32 cellular contexts compared by ENCODE assay signal in genomic region chr19:30269638-30270037, GRCh38.
"Had no signal": no experiment of that assay in that cellular context is flagged by ENCODE, and none has a peak within 500 bp of the region (broad histone marks: within the 10 kb centered on the region; RNA-seq: fewer than 3 reads in every experiment).

No MANE protein-coding gene starts in this region.

- H3K9me3 ChIP-seq: adrenal gland had no signal

- H3K4me1 ChIP-seq: adrenal gland, body of pancreas, breast epithelium had no signal

- H3K27me3 ChIP-seq: adrenal gland, body of pancreas, brain microvascular endothelial cell had no signal

- ATAC-seq: activated CD8-positive, alpha-beta T cell treated with anti-CD3 and anti-CD28 coated beads for 36 hours; activated naive CD4-positive, alpha-beta T cell treated with anti-CD3 and anti-CD28 coated beads, Interleukin-2, amount 50 U/mL, for 72 hours; activated T-cell treated with anti-CD3 and anti-CD28 coated beads, Interleukin-2, amount 50 U/mL, for 4 hours; activated T-cell treated with anti-CD3 and anti-CD28 coated beads, Interleukin-2, amount 50 U/mL, for 72 hours; activated T-helper 17 cell treated with anti-CD3 and anti-CD28 coated beads, Interleukin-2, amount 50 U/mL, for 72 hours; body of pancreas had no signal

- H3K27ac ChIP-seq: adrenal gland, body of pancreas, brain microvascular endothelial cell, breast epithelium, VCaP had no signal

- DNase-seq: activated B cell treated with CpG ODN at 0.5 μM for 24 hours; activated CD4-positive, alpha-beta memory T cell treated with anti-CD3 and anti-CD28 coated beads for 36 hours; activated CD4-positive, alpha-beta T cell treated with anti-CD3 and anti-CD28 coated beads for 4 hours; activated CD4-positive, alpha-beta T cell treated with anti-CD3 and anti-CD28 coated beads, Interleukin-2, amount 10 ng/mL, durations not matched to agents 24 days and 14 days; activated CD4-positive, alpha-beta T cell treated with anti-CD3 and anti-CD28 coated beads, Interleukin-2, amount 50 U/mL, for 1 hour; activated CD4-positive, alpha-beta T cell treated with anti-CD3 and anti-CD28 coated beads, Interleukin-2, amount 50 U/mL, for 4 hours; activated CD4-positive, CD25-positive, alpha-beta regulatory T cell treated with anti-CD3 and anti-CD28 coated beads, Interleukin-2, amount 50 U/mL, for 72 hours; activated CD8-positive, alpha-beta memory T cell treated with anti-CD3 and anti-CD28 coated beads, Interleukin-2, amount 50 U/mL, for 4 hours; activated CD8-positive, alpha-beta T cell treated with anti-CD3 and anti-CD28 coated beads for 36 hours; activated effector memory CD4-positive, alpha-beta T cell treated with anti-CD3 and anti-CD28 coated beads, Interleukin-2, amount 50 U/mL, for 16 hours; activated gamma-delta T cell treated with Interleukin-2 at 50 U/mL for 16 hours; activated naive CD4-positive, alpha-beta T cell; activated naive CD4-positive, alpha-beta T cell treated with anti-CD3 and anti-CD28 coated beads for 36 hours; activated naive CD4-positive, alpha-beta T cell treated with anti-CD3 and anti-CD28 coated beads, Interleukin-2, amount 50 U/mL, for 16 hours; activated naive CD8-positive, alpha-beta T cell treated with anti-CD3 and anti-CD28 coated beads for 36 hours; activated T-cell treated with anti-CD3 and anti-CD28 coated beads for 4 hours; activated T-cell treated with anti-CD3 and anti-CD28 coated beads, Interleukin-2, amount 50 U/mL, for 1 hour; activated T-cell treated with anti-CD3 and anti-CD28 coated beads, Interleukin-2, amount 50 U/mL, for 4 hours; activated T-cell treated with anti-CD3 and anti-CD28 coated beads, Interleukin-2, amount 50 U/mL, for 72 hours; adrenal gland; amniotic stem cell; aorta; body of pancreas; brain microvascular endothelial cell; central memory CD4-positive, alpha-beta T cell; cerebellar nuclear complex; T-helper 2 cell; T-helper 9 cell had no signal

- H3K36me3 ChIP-seq: adrenal gland, brain microvascular endothelial cell, breast epithelium had no signal

- H3K4me3 ChIP-seq: adrenal gland, body of pancreas, breast epithelium had no signal
